Comparison of ENCODE assay signal across 3 cellular contexts in the genomic region with DNA sequence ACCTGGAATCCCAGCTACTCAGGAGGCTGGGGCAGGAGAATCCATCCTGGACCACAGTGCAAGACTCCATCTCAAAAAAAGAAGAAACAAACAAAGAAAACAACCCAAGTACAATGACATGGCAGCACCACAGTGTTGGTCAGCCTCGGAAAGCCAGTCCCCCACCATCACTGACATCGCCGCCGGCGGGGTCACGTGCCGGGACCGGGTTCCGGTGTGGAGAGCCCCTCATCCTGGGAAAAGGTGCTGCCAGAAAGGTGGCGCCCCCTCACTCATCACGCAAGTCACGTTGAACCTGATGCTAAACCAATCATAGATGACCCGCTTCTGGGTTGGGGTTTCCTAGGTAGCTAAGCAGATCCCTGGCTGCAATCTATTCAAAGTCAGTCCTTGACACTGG.
TF ChIP-seq lines count a peak whose summit lies in the region.

No MANE protein-coding gene starts in this region.

TF ChIP-seq in GM23338, 12 proteins besides CTCF, POLR2A, EP300 and RAD21 (continues in another document):
- TF ChIP-seq, protein P1, sequence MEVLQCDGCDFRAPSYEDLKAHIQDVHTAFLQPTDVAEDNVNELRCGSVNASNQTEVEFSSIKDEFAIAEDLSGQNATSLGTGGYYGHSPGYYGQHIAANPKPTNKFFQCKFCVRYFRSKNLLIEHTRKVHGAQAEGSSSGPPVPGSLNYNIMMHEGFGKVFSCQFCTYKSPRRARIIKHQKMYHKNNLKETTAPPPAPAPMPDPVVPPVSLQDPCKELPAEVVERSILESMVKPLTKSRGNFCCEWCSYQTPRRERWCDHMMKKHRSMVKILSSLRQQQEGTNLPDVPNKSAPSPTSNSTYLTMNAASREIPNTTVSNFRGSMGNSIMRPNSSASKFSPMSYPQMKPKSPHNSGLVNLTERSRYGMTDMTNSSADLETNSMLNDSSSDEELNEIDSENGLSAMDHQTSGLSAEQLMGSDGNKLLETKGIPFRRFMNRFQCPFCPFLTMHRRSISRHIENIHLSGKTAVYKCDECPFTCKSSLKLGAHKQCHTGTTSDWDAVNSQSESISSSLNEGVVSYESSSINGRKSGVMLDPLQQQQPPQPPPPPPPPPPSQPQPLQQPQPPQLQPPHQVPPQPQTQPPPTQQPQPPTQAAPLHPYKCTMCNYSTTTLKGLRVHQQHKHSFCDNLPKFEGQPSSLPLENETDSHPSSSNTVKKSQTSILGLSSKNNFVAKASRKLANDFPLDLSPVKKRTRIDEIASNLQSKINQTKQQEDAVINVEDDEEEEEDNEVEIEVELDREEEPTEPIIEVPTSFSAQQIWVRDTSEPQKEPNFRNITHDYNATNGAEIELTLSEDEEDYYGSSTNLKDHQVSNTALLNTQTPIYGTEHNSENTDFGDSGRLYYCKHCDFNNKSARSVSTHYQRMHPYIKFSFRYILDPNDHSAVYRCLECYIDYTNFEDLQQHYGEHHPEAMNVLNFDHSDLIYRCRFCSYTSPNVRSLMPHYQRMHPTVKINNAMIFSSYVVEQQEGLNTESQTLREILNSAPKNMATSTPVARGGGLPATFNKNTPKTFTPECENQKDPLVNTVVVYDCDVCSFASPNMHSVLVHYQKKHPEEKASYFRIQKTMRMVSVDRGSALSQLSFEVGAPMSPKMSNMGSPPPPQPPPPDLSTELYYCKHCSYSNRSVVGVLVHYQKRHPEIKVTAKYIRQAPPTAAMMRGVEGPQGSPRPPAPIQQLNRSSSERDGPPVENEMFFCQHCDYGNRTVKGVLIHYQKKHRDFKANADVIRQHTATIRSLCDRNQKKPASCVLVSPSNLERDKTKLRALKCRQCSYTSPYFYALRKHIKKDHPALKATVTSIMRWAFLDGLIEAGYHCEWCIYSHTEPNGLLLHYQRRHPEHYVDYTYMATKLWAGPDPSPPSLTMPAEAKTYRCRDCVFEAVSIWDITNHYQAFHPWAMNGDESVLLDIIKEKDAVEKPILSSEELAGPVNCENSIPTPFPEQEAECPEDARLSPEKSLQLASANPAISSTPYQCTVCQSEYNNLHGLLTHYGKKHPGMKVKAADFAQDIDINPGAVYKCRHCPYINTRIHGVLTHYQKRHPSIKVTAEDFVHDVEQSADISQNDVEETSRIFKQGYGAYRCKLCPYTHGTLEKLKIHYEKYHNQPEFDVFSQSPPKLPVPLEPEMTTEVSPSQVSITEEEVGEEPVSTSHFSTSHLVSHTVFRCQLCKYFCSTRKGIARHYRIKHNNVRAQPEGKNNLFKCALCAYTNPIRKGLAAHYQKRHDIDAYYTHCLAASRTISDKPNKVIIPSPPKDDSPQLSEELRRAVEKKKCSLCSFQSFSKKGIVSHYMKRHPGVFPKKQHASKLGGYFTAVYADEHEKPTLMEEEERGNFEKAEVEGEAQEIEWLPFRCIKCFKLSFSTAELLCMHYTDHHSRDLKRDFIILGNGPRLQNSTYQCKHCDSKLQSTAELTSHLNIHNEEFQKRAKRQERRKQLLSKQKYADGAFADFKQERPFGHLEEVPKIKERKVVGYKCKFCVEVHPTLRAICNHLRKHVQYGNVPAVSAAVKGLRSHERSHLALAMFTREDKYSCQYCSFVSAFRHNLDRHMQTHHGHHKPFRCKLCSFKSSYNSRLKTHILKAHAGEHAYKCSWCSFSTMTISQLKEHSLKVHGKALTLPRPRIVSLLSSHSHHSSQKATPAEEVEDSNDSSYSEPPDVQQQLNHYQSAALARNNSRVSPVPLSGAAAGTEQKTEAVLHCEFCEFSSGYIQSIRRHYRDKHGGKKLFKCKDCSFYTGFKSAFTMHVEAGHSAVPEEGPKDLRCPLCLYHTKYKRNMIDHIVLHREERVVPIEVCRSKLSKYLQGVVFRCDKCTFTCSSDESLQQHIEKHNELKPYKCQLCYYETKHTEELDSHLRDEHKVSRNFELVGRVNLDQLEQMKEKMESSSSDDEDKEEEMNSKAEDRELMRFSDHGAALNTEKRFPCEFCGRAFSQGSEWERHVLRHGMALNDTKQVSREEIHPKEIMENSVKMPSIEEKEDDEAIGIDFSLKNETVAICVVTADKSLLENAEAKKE (CRISPR knock-in tag; IDR thresholded peaks at IDR 0.05): no peak
- TF ChIP-seq NANOG (IDR thresholded peaks at IDR 0.05; ENCODE audit: borderline replicate concordance) (no peak), STAT1 (IDR thresholded peaks at IDR 0.05; ENCODE audit: unreplicated experiment) (no peak), ZNF331 (CRISPR knock-in tag; IDR thresholded peaks at IDR 0.05; ENCODE audit: low read depth) (no peak)

TF ChIP-seq in K562, 482 proteins besides CTCF, POLR2A, EP300 and RAD21:
- TF ChIP-seq POLR3A (IDR thresholded peaks at IDR 0.05; ENCODE audit: borderline replicate concordance, extremely low read depth, insufficient read depth, insufficient read length) (no peak), POLR2G (IDR thresholded peaks at IDR 0.05; ENCODE audit: low read depth, low read length) (peak; percentile 28; the same call in 1 of the 2 replicates)

TF ChIP-seq in GM12891, 5 proteins besides CTCF, POLR2A, EP300 and RAD21:
- TF ChIP-seq SPI1 (IDR thresholded peaks at IDR 0.05; ENCODE audit: low read depth, low read length): no peak
- no peak for TF ChIP-seq POU2F2 (IDR thresholded peaks at IDR 0.05; ENCODE audit: low read depth, low read length)
- TF ChIP-seq PAX5 (IDR thresholded peaks at IDR 0.05; ENCODE audit: insufficient read depth, low read length, severe bottlenecking): no peak
- TF ChIP-seq TAF1 (IDR thresholded peaks at IDR 0.05; ENCODE audit: low read depth, low read length): no peak
- TF ChIP-seq POLR2AphosphoS5 (IDR thresholded peaks at IDR 0.05; ENCODE audit: low read depth, low read length): no peak
TF ChIP-seq in GM12891: peak in this region for 0.
